8 cellular contexts compared by ENCODE assay signal in genomic region chr2:46187112-46187618, GRCh38.
DNase-seq lines count a peak whose midpoint lies in the region; ATAC-seq and TF ChIP-seq lines count a peak whose summit lies in the region.

No MANE protein-coding gene starts in this region.

- H3K27ac ChIP-seq in esophagus squamous epithelium, result peak overlapping the region; percentile 63 to 87 (median 76)
- peak overlapping the region; percentile 49 for H3K27ac ChIP-seq in skeletal muscle tissue (ENCODE audit: low read depth, low read length)
- no peak overlapping the region for H3K27ac ChIP-seq in GM23338 (ENCODE audit: low read depth)

- no peaks in the 10 kb centered on the region for H3K4me1 Mint-ChIP-seq in GM23338

- ATAC-seq in GM18519 (IDR thresholded peaks at IDR 0.05; ENCODE audit: low FRiP score, unreplicated experiment) (peak; percentile 72), HG02759 (IDR thresholded peaks at IDR 0.05; ENCODE audit: unreplicated experiment) (peak; percentile 86), GM23338 (no peak)

- H3F3A ChIP-seq in GM23338 (replicated peaks; ENCODE audit: low read depth), result no peaks in the 10 kb centered on the region

- H3K9me3 ChIP-seq in esophagus squamous epithelium (no peaks in the 10 kb centered on the region), skeletal muscle tissue (ENCODE audit: control insufficient read depth in 3 of 3, low read length in 3 of 3) (no peaks in the 10 kb centered on the region)

- H3K9me3 Mint-ChIP-seq in GM23338, result no peaks in the 10 kb centered on the region

- H3K27me3 ChIP-seq in esophagus squamous epithelium (no peaks in the 10 kb centered on the region), skeletal muscle tissue (ENCODE audit: control insufficient read depth in 3 of 3, insufficient read depth in 3 of 3, low read length in 3 of 3) (no peaks in the 10 kb centered on the region), GM23338 (ENCODE audit: insufficient read depth) (no peaks in the 10 kb centered on the region)

- 0 to 20% methylated on average over 3 to 6 of the region's 6 CpGs for WGBS in esophagus squamous epithelium, 2 donors

- no peaks in the 10 kb centered on the region for H3K79me2 ChIP-seq in GM23338 (replicated peaks; ENCODE audit: insufficient read depth)

- no peak overlapping the region for H3K4me3 Mint-ChIP-seq in GM23338

- peaks cover 0 to 25% (median 10%) of the 10 kb centered on the region in 3 donors for H3K4me1 ChIP-seq in esophagus squamous epithelium
- H3K4me1 ChIP-seq in skeletal muscle tissue (ENCODE audit: control insufficient read depth in 3 of 3, insufficient read depth in 3 of 3, low read length in 3 of 3), result peaks cover 5 to 10% (median 6%) of the 10 kb centered on the region in 3 donors
- H3K4me1 ChIP-seq in GM23338 (ENCODE audit: insufficient read depth), result no peaks in the 10 kb centered on the region

- DNase-seq in SIG-M5 (lab: John Stamatoyannopoulos, UW) (peak; percentile 31), esophagus squamous epithelium (lab: John Stamatoyannopoulos, UW) (no peak), KG1 (lab: John Stamatoyannopoulos, UW) (no peak), GM23338 (ENCODE audit: low spot score) (no peak)
- DNase-seq in effector CD8-positive, alpha-beta T cell (lab: John Stamatoyannopoulos, UW), result no peak

- TF ChIP-seq CTCF in esophagus squamous epithelium (IDR thresholded peaks at IDR 0.05) (no peak), GM23338 (conservative IDR thresholded peaks at IDR 0.05; ENCODE audit: low read depth in 2 of 2) (no peak)

- no peak for TF ChIP-seq POLR2A in esophagus squamous epithelium (IDR thresholded peaks at IDR 0.05)

- H3K9ac ChIP-seq in skeletal muscle tissue (ENCODE audit: low read depth in 1 of 3, low read length in 3 of 3), result peak overlapping the region; percentile 0 to 75 (median 73)

- H3K4me2 ChIP-seq in GM23338, result no peak overlapping the region

- no peaks in the 10 kb centered on the region for H3K36me3 Mint-ChIP-seq in GM23338 (ENCODE audit: low read depth)

- H3K36me3 ChIP-seq in esophagus squamous epithelium, result peaks cover 0 to 17% (median 6%) of the 10 kb centered on the region in 3 donors
- peaks cover 0 to 3% (median 2%) of the 10 kb centered on the region in 3 donors for H3K36me3 ChIP-seq in skeletal muscle tissue (ENCODE audit: control insufficient read depth in 3 of 3, insufficient read depth in 3 of 3, low read length in 3 of 3)
- H3K36me3 ChIP-seq in GM23338 (ENCODE audit: insufficient read depth), result no peaks in the 10 kb centered on the region

- intact Hi-C loops in esophagus squamous epithelium (cut with DNase I), result no loop called here

- peak overlapping the region in 3 of 4 donors; percentile 15 to 51 (median 22) for H3K4me3 ChIP-seq in esophagus squamous epithelium
- H3K4me3 ChIP-seq in skeletal muscle tissue (ENCODE audit: low read length in 3 of 3), result peak overlapping the region in 2 of 3 donors; percentile 45 to 69
- H3K4me3 ChIP-seq in GM23338, result no peak overlapping the region

- no peak overlapping the region for H3K27ac Mint-ChIP-seq in GM23338

- H3K9me2 ChIP-seq in GM23338 (ENCODE audit: insufficient read depth), result no peaks in the 10 kb centered on the region

- no peak overlapping the region for H2AFZ ChIP-seq in GM23338

- H4K20me1 ChIP-seq in GM23338 (replicated peaks; ENCODE audit: insufficient read depth), result no peaks in the 10 kb centered on the region

- H3K27me3 Mint-ChIP-seq in GM23338 (ENCODE audit: insufficient read depth, low read depth, poor library complexity), result peaks cover 4% of the 10 kb centered on the region

TF ChIP-seq in GM23338, 12 proteins besides CTCF, POLR2A, EP300 and RAD21:
- TF ChIP-seq STAT1 (IDR thresholded peaks at IDR 0.05; ENCODE audit: unreplicated experiment), result no peak
